In genomic region chr19:48926909-48927308, GRCh38 we compare ENCODE assay signal across 9 cellular contexts. TPM values are rescaled to one million over a fixed set of nuclear protein-coding genes. Genes with fewer than 3 reads are reported as not detected.
DNase-seq lines count a peak whose midpoint lies in the region; ATAC-seq and TF ChIP-seq lines count a peak whose summit lies in the region.
"Had no signal": no experiment of that assay in that cellular context is flagged by ENCODE, and none has a peak within 500 bp of the region (broad histone marks: within the 10 kb centered on the region; RNA-seq: fewer than 3 reads in every experiment).

No MANE protein-coding gene starts in this region.

- no peak overlapping the region for H3K4me2 ChIP-seq in H9 (ENCODE audit: insufficient read depth, insufficient read length, low read length)

- H4K5ac ChIP-seq in H9 (ENCODE audit: insufficient read length, low read depth, low read length), result no peak overlapping the region

- peaks cover 27% of the 10 kb centered on the region for H3K36me3 Mint-ChIP-seq in dendritic cell treated with granulocyte-macrophage colony-stimulating factor and Interleukin-4, amounts not matched to agents 40 ng/mL and 50 ng/mL, for 4 days (ENCODE audit: low read depth)
- H3K36me3 Mint-ChIP-seq in H9 (ENCODE audit: insufficient read depth in 1 of 3, low read depth in 3 of 3), result peaks cover 6 to 17% (median 10%) of the 10 kb centered on the region in 3 experiments

- WGBS in H9 (ENCODE audit: extremely low coverage, insufficient read length, low lambda C conversion rate), result no CpG with 5 or more reads among the region's 10 CpGs

- H3K9ac ChIP-seq in H9 (ENCODE audit: extremely low read depth, insufficient read length, low read length), result no peak overlapping the region

- no peaks in the 10 kb centered on the region for H3K9me3 Mint-ChIP-seq in dendritic cell treated with granulocyte-macrophage colony-stimulating factor and Interleukin-4, amounts not matched to agents 40 ng/mL and 50 ng/mL, for 4 days
- H3K9me3 Mint-ChIP-seq in H9, result no peaks in the 10 kb centered on the region

- no peaks in the 10 kb centered on the region for H3K9me3 ChIP-seq in RWPE2 (ENCODE audit: severe bottlenecking)
- no peaks in the 10 kb centered on the region for H3K9me3 ChIP-seq in H9 (ENCODE audit: control insufficient read depth, low read depth, low read length)

- no peak overlapping the region for H3K18ac ChIP-seq in H9 (ENCODE audit: insufficient read length, low read depth, low read length)

- no peaks in the 10 kb centered on the region for H3K27me3 ChIP-seq in RWPE2 (ENCODE audit: insufficient read depth, poor library complexity, severe bottlenecking)
- no peaks in the 10 kb centered on the region for H3K27me3 ChIP-seq in H9 (ENCODE audit: insufficient read depth, low read length)

- in situ Hi-C loops in GM13976 (cut with MboI; ENCODE audit: low sequenced_read_pairs, unreplicated experiment), result no loop called here

- DNase-seq in GM13976 (ENCODE audit: low spot score), result peak; percentile 13
- DNase-seq in RWPE2 (ENCODE audit: low spot score), result peak; percentile 84
- DNase-seq in omental fat pad (ENCODE audit: low spot score), result no peak
- no peak for DNase-seq in H9

- H3K14ac ChIP-seq in H9 (ENCODE audit: insufficient read depth, low read length), result no peak overlapping the region

- no peak overlapping the region for H2AFZ ChIP-seq in H9 (ENCODE audit: low read length)

- H3K36me3 ChIP-seq in RWPE2 (ENCODE audit: low read depth), result no peaks in the 10 kb centered on the region

- H3K4me3 ChIP-seq in RWPE2 (ENCODE audit: severe bottlenecking), result no peak overlapping the region

- ATAC-seq in RWPE2 (ENCODE audit: low read depth) (peak; percentile 78), omental fat pad (ENCODE audit: low FRiP score) (peak; percentile 82), HG03442 (IDR thresholded peaks at IDR 0.05; ENCODE audit: unreplicated experiment) (no peak), HG03521 (IDR thresholded peaks at IDR 0.05; ENCODE audit: unreplicated experiment) (no peak), HG02763 (IDR thresholded peaks at IDR 0.05; ENCODE audit: unreplicated experiment) (no peak)

- H2BK120ac ChIP-seq in H9 (ENCODE audit: low read depth, low read length, poor library complexity, severe bottlenecking), result no peak overlapping the region

- H4K8ac ChIP-seq in H9 (replicated peaks; ENCODE audit: insufficient read length, low read depth, low read length), result no peak overlapping the region

- H2BK20ac ChIP-seq in H9 (ENCODE audit: low read depth, low read length, poor library complexity, severe bottlenecking), result no peak overlapping the region

- intact Hi-C loops in dendritic cell treated with granulocyte-macrophage colony-stimulating factor and Interleukin-4, amounts not matched to agents 40 ng/mL and 50 ng/mL, for 4 days (cut with micrococcal nuclease), result no loop called here

- peaks cover 22% of the 10 kb centered on the region for H3K4me1 ChIP-seq in RWPE2 (ENCODE audit: insufficient read depth, poor library complexity, severe bottlenecking)
- no peaks in the 10 kb centered on the region for H3K4me1 ChIP-seq in H9 (ENCODE audit: insufficient read depth, low read length)

- no peak for TF ChIP-seq CTCF in GM13976 (IDR thresholded peaks at IDR 0.05; ENCODE audit: borderline replicate concordance, control extremely low read depth, extremely low read depth, insufficient read depth, missing control alignments)
- no peak for TF ChIP-seq CTCF in RWPE2 (IDR thresholded peaks at IDR 0.05; ENCODE audit: poor library complexity, severe bottlenecking)
- no peak for TF ChIP-seq CTCF in omental fat pad (IDR thresholded peaks at IDR 0.05)
- no peak for TF ChIP-seq CTCF in H9 (conservative IDR thresholded peaks at IDR 0.05)

- no peak overlapping the region for H3K4me3 Mint-ChIP-seq in dendritic cell treated with granulocyte-macrophage colony-stimulating factor and Interleukin-4, amounts not matched to agents 40 ng/mL and 50 ng/mL, for 4 days
- no peak overlapping the region for H3K4me3 Mint-ChIP-seq in H9

- H3K56ac ChIP-seq in H9 (ENCODE audit: insufficient read length, low read depth, low read length), result no peak overlapping the region

- H2BK15ac ChIP-seq in H9 (ENCODE audit: low read depth, low read length), result no peak overlapping the region

- no peaks in the 10 kb centered on the region for H3K79me1 ChIP-seq in H9 (ENCODE audit: insufficient read depth, low read depth, low read length, poor library complexity, severe bottlenecking)

- H3K27me3 Mint-ChIP-seq in dendritic cell treated with granulocyte-macrophage colony-stimulating factor and Interleukin-4, amounts not matched to agents 40 ng/mL and 50 ng/mL, for 4 days, result peaks cover 10% of the 10 kb centered on the region
- peaks cover 10% of the 10 kb centered on the region for H3K27me3 Mint-ChIP-seq in H9 (ENCODE audit: low read depth)

- H3K27ac Mint-ChIP-seq in dendritic cell treated with granulocyte-macrophage colony-stimulating factor and Interleukin-4, amounts not matched to agents 40 ng/mL and 50 ng/mL, for 4 days, result peak overlapping the region; percentile 64
- H3K27ac Mint-ChIP-seq in H9, result 0 out of 7 replicates have a peak overlapping the region, but pooled peaks of 1 of the 3 experiments have one; percentile 16

- no peaks in the 10 kb centered on the region for H3K23me2 ChIP-seq in H9 (ENCODE audit: insufficient read length, low read depth, low read length, poor library complexity, severe bottlenecking)

- H3K27ac ChIP-seq in RWPE2 (ENCODE audit: poor library complexity, severe bottlenecking) (peak overlapping the region; percentile 52), H9 (ENCODE audit: insufficient read length, low read depth, low read length) (no peak overlapping the region)

- no peak overlapping the region for H4K91ac ChIP-seq in H9 (ENCODE audit: insufficient read length, low read depth, low read length)

- H3T11ph ChIP-seq in H9 (ENCODE audit: low read length), result no peak overlapping the region

- H3K4ac ChIP-seq in H9 (ENCODE audit: low read depth, low read length), result no peak overlapping the region

- no peaks in the 10 kb centered on the region for H4K20me1 ChIP-seq in H9 (ENCODE audit: control insufficient read depth, insufficient read depth, insufficient read length)

- peaks cover 10% of the 10 kb centered on the region for H3K4me1 Mint-ChIP-seq in dendritic cell treated with granulocyte-macrophage colony-stimulating factor and Interleukin-4, amounts not matched to agents 40 ng/mL and 50 ng/mL, for 4 days (ENCODE audit: low read depth)
- 0 out of 4 replicates have a peak, but pooled peaks cover 0 to 2% of the 10 kb centered on the region in 2 experiments for H3K4me1 Mint-ChIP-seq in H9

- no peak overlapping the region for H2BK12ac ChIP-seq in H9 (ENCODE audit: insufficient read length, low read depth, low read length)

- H3K79me2 ChIP-seq in H9 (ENCODE audit: insufficient read depth, low read length), result no peaks in the 10 kb centered on the region

- no peak overlapping the region for H3K23ac ChIP-seq in H9 (ENCODE audit: insufficient read length, low read depth, low read length)

- no peak overlapping the region for H2AK5ac ChIP-seq in H9 (ENCODE audit: insufficient read length, low read length)

- no peak overlapping the region for H2BK5ac ChIP-seq in H9 (ENCODE audit: insufficient read length, low read length)

RNA-seq across cellular contexts. Expression of gene DHDH, which starts 6.6 kb away (rescaled TPM):
- total RNA-seq in omental fat pad (not detected), H9 (2021) (1.4 and 2.0 TPM in 2 replicates)

RNA-seq across cellular contexts. Expression of gene NUCB1, which starts 26.8 kb away (rescaled TPM):
- total RNA-seq in omental fat pad (100 to 1,000 TPM; 197 to 280 (median 253) TPM), H9 (2021) (125 and 131 TPM in 2 replicates)

RNA-seq across cellular contexts. Expression of gene BAX, which starts 27.8 kb away (rescaled TPM):
- total RNA-seq in omental fat pad (10 to 100 TPM; 26.4 to 64.2 (median 37.3) TPM), H9 (2021) (310 and 315 TPM in 2 replicates)

RNA-seq across cellular contexts. Expression of gene TULP2, which starts 28.4 kb away (rescaled TPM):
- total RNA-seq in omental fat pad (not detected), H9 (2021) (0.94 and 1.0 TPM in 2 replicates)
- total RNA-seq: temporal lobe had no signal

RNA-seq across cellular contexts. Expression of gene FTL, which starts 38.2 kb away (rescaled TPM):
- 1,000 to 10,000 TPM; 6,104 to 9,580 (median 8,850) TPM for total RNA-seq in omental fat pad
- total RNA-seq in H9 (2021), result 1,244 and 1,245 TPM in 2 replicates

Comparison
In these comparisons a context has a peak if more than half of its experiments do, and no peak if none do; other contexts are left out.
1. DNase-seq: peak in GM13976 (single experiment) and RWPE2 (single experiment); none in omental fat pad (single experiment) and H9 (single experiment).
2. ATAC-seq: peak in RWPE2 (single experiment) and omental fat pad (single experiment); none in HG03442 (single experiment), HG03521 (single experiment) and HG02763 (single experiment).